Comparison of ENCODE assay signal across 27 cellular contexts in the genomic region with DNA sequence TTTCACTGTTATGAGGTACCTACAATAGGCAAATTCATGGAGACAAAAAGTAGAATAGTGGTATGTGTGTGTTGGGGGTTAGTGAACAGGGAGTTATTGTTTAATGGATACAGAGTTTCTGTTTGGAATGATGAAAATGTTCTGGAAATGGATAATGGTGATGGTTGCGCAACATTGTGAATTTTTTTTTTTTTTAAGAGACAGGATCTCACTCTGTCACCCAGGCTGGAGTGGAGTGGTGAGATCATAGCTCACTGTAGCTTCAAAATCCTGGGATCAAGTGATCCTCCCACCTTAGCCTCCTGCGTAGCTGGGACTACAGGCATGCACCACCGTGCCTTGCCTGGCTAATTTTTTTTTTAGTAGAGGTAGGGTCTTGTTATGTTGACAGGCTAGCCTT. TPM values are rescaled to one million over a fixed set of nuclear protein-coding genes. Genes with fewer than 3 reads are reported as not detected.
A peak's percentile ranks its signal among the peaks of the same experiment; 100 is the strongest.
DNase-seq lines count a peak whose midpoint lies in the region; ATAC-seq and TF ChIP-seq lines count a peak whose summit lies in the region.
"Had no signal": no experiment of that assay in that cellular context is flagged by ENCODE, and none has a peak within 500 bp of the region (broad histone marks: within the 10 kb centered on the region; RNA-seq: fewer than 3 reads in every experiment).

No MANE protein-coding gene starts in this region.

- H3K27me3 ChIP-seq in body of pancreas, result no peaks in the 10 kb centered on the region
- H3K27me3 ChIP-seq: esophagus muscularis mucosa, left lung, sigmoid colon, tibial artery, vagina had no signal

- no peaks in the 10 kb centered on the region for H3K36me3 ChIP-seq in body of pancreas (replicated peaks in 1 of 2; ENCODE audit: insufficient read depth in 1 of 2, low read depth in 2 of 2)
- H3K36me3 ChIP-seq: esophagus muscularis mucosa, left lung, sigmoid colon, tibial artery, vagina had no signal

- no peaks in the 10 kb centered on the region for H3K4me1 ChIP-seq in body of pancreas
- H3K4me1 ChIP-seq: esophagus muscularis mucosa, left lung, sigmoid colon, vagina had no signal

- H3K27ac ChIP-seq in body of pancreas, result no peak overlapping the region
- H3K27ac ChIP-seq: esophagus muscularis mucosa, left lung, sigmoid colon, vagina had no signal

- no peak for TF ChIP-seq POLR2A in body of pancreas (IDR thresholded peaks at IDR 0.05)

- intact Hi-C loops in body of pancreas (cut with DNase I), result no loop called here
- intact Hi-C loops in sciatic nerve (cut with DNase I), result no loop called here

- WGBS in body of pancreas, 2 donors, result 49 to 66% methylated on average over 3 of the region's 3 CpGs

- ATAC-seq in body of pancreas, result peak; percentile 35
- peak; percentile 66 for ATAC-seq in sciatic nerve
- no peak for ATAC-seq in GM19395 (IDR thresholded peaks at IDR 0.05; ENCODE audit: unreplicated experiment)
- ATAC-seq: HCT116, left lung, WTC11 had no signal

- DNase-seq in HT1080 (ENCODE audit: low read depth) (peak; percentile 14), body of pancreas (no peak), fibroblast of pulmonary artery (ENCODE audit: low read depth) (peak; percentile 50), sciatic nerve (ENCODE audit: low spot score) (no peak), NCI-H2196 (lab: John Stamatoyannopoulos, UW; ENCODE audit: unreplicated experiment) (no peak)
- DNase-seq in activated CD4-positive, alpha-beta T cell treated with anti-CD3 and anti-CD28 coated beads for 48 hours, result no peak
- DNase-seq: activated gamma-delta T cell; activated naive CD8-positive, alpha-beta T cell treated with anti-CD3 and anti-CD28 coated beads, Interleukin-2, amount 10 ng/mL, durations not matched to agents 7 days and 5 days; activated T-cell treated with anti-CD3 and anti-CD28 coated beads, Interleukin-2, amount 50 U/mL, for 24 hours; C1 segment of cervical spinal cord; central memory CD4-positive, alpha-beta T cell; immature natural killer cell; left lung; NCI-H146; NCI-H345; NCI-H748 treated with DMSO at 0.1 percent for 48 hours; posterior cingulate gyrus; SIG-M5; sigmoid colon; stimulated activated CD4-positive, alpha-beta T cell treated with anti-CD3 and anti-CD28 coated beads, Interleukin-4, amount 100 ng/mL, for 24 hours had no signal

- H3K9me3 ChIP-seq in body of pancreas, result no peaks in the 10 kb centered on the region
- H3K9me3 ChIP-seq: esophagus muscularis mucosa, left lung, sigmoid colon, tibial artery, vagina had no signal

- TF ChIP-seq CTCF in body of pancreas (IDR thresholded peaks at IDR 0.05) (no peak), fibroblast of pulmonary artery (IDR thresholded peaks at IDR 0.05; ENCODE audit: low read length, missing control alignments) (no peak)

- H3K4me3 ChIP-seq in body of pancreas, result no peak overlapping the region
- no peak overlapping the region for H3K4me3 ChIP-seq in fibroblast of pulmonary artery (replicated peaks; ENCODE audit: low read depth, low read length)
- H3K4me3 ChIP-seq: esophagus muscularis mucosa, left lung, sigmoid colon, tibial artery, vagina had no signal

RNA-seq across cellular contexts. Expression of gene TRABD2B, which starts 34.5 kb away (rescaled TPM):
- total RNA-seq in HT1080 (2014; rRNA removed; shearing (Covaris generic)), result not detected in 2 replicates
- polyA plus RNA-seq in HT1080 (2015; cell fraction: cytosol; rRNA removed), result 0.02 and 0.07 TPM in 2 replicates
- 0.07 and 0.17 TPM in 2 replicates for polyA plus RNA-seq in HT1080 (2015; cell fraction: nucleus; rRNA removed)
- total RNA-seq in body of pancreas, result 1 to 10 TPM; 2.6 to 4.3 TPM
- total RNA-seq in sciatic nerve, result 5.0 TPM
- total RNA-seq: activated naive CD8-positive, alpha-beta T cell treated with anti-CD3 and anti-CD28 coated beads, Interleukin-2, amount 10 ng/mL, durations not matched to agents 7 days and 5 days; G401 had no signal
- polyA plus RNA-seq: immature natural killer cell had no signal

Comparison
In these comparisons a context has a peak if more than half of its experiments do, and no peak if none do; other contexts are left out.
1. DNase-seq: peak in HT1080 (single experiment) and fibroblast of pulmonary artery (single experiment); none in body of pancreas (0 of 4), sciatic nerve (single experiment), activated CD4-positive, alpha-beta T cell treated with anti-CD3 and anti-CD28 coated beads for 48 hours (single experiment) and NCI-H2196 (single experiment).